8 cellular contexts compared by ENCODE assay signal in the genomic region with DNA sequence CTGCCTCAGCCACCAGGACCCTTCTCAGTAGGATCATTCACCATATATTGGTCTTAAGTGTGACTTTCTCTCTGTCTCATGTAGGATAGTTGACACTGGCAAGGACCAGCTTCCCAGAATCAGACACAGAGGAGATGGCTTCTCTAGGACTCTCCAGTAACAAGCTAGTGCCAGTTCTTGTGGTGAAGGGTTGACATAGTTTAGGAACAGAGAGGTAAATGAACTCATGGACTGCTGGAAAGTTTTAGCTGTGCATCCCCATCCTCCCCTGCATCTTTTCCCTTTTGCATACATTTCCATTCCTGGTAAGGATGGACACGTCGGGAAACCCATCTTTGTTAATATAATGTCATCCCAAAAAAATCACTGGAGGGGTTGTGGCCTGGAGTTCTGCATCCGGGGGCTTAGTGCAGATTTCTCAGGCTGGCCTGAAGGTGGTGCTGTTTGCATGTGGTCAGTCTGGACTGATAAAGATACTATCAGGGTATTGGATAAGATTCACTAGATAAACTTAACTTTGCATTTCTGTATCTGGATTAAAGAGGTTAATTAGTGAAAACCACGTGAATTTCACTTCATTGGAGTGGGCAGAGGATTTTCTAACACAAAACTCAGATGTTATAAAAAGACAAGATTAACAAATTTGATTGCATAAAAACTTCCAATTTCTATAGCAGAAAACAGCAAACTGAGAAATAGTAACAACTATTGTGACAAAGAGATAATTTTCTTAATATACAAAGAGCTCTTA.
DNase-seq lines count a peak whose midpoint lies in the region; ATAC-seq and TF ChIP-seq lines count a peak whose summit lies in the region.

No MANE protein-coding gene starts in this region.

- WGBS in prostate gland: 3% methylated on average over 4 of the region's 4 CpGs

- H3K4me1 ChIP-seq in Panc1 (ENCODE audit: control insufficient read depth, insufficient read depth, low read length) (no peaks in the 10 kb centered on the region), prostate gland (replicated peaks) (no peaks in the 10 kb centered on the region)

- no peaks in the 10 kb centered on the region for H3K9me3 ChIP-seq in Panc1 (ENCODE audit: control insufficient read depth, insufficient read depth, low read depth, low read length)
- no peaks in the 10 kb centered on the region for H3K9me3 ChIP-seq in prostate gland

- no peak overlapping the region for H3K27ac Mint-ChIP-seq in activated naive CD4-positive, alpha-beta T cell treated with anti-CD3 and anti-CD28 coated beads, Interleukin-2, amount 10 ng/mL, durations not matched to agents 7 days and 5 days

- CTCF ChIA-PET in Panc1 (lab: Charles Lee): interaction anchor here (0.6 to 2.2 kb wide), 3 partner anchors 142 to 892 kb away, joined by 4 to 9 read pairs (median 6); no protein-coding TSS in a partner anchor
- CTCF ChIA-PET in activated naive CD4-positive, alpha-beta T cell treated with anti-CD3 and anti-CD28 coated beads, Interleukin-2, amount 10 ng/mL, durations not matched to agents 7 days and 5 days (lab: Charles Lee): interaction anchor here (0.7 to 5.9 kb wide), 27 partner anchors 9 to 399 kb away, joined by 3 to 156 read pairs (median 4); partner anchors contain the start of gene CIB2

- DNase-seq in AG20443 (ENCODE audit: low spot score) (peak; percentile 80), GM19238 (ENCODE audit: insufficient read length, low spot score) (peak; percentile 40), Panc1 (ENCODE audit: low read depth, low spot score) (no peak), head of caudate nucleus (peak; percentile 36 to 87 (median 68)), prostate gland (ENCODE audit: low spot score) (no peak)
- peak; percentile 67 for DNase-seq in activated naive CD4-positive, alpha-beta T cell treated with anti-CD3 and anti-CD28 coated beads, Interleukin-2, amount 10 ng/mL, durations not matched to agents 7 days and 5 days

- H3K36me3 ChIP-seq in Panc1 (ENCODE audit: control insufficient read depth, insufficient read depth, low read length) (no peaks in the 10 kb centered on the region), prostate gland (no peaks in the 10 kb centered on the region)

- H3K27ac ChIP-seq in Panc1 (ENCODE audit: low read length) (no peak overlapping the region), prostate gland (no peak overlapping the region)

- no peaks in the 10 kb centered on the region for H3K9me3 Mint-ChIP-seq in activated naive CD4-positive, alpha-beta T cell treated with anti-CD3 and anti-CD28 coated beads, Interleukin-2, amount 10 ng/mL, durations not matched to agents 7 days and 5 days

- no peaks in the 10 kb centered on the region for H3K4me1 Mint-ChIP-seq in activated naive CD4-positive, alpha-beta T cell treated with anti-CD3 and anti-CD28 coated beads, Interleukin-2, amount 10 ng/mL, durations not matched to agents 7 days and 5 days

- no peak overlapping the region for H3K4me3 Mint-ChIP-seq in activated naive CD4-positive, alpha-beta T cell treated with anti-CD3 and anti-CD28 coated beads, Interleukin-2, amount 10 ng/mL, durations not matched to agents 7 days and 5 days

- no TSS peak for BruUV-seq in Panc1 (replicated peaks; lab: Mats Ljungman, UMichigan)

- H3K27me3 ChIP-seq in Panc1 (ENCODE audit: control insufficient read depth, insufficient read depth, low read length) (no peaks in the 10 kb centered on the region), prostate gland (replicated peaks; ENCODE audit: insufficient read depth) (no peaks in the 10 kb centered on the region)

- TF ChIP-seq POLR2A in prostate gland (IDR thresholded peaks at IDR 0.05): no peak

- H3K27me3 Mint-ChIP-seq in activated naive CD4-positive, alpha-beta T cell treated with anti-CD3 and anti-CD28 coated beads, Interleukin-2, amount 10 ng/mL, durations not matched to agents 7 days and 5 days: peaks cover 39% of the 10 kb centered on the region

- POLR2A ChIA-PET in Panc1 (lab: Charles Lee): no interaction called here

- peaks cover 2% of the 10 kb centered on the region for H3K36me3 Mint-ChIP-seq in activated naive CD4-positive, alpha-beta T cell treated with anti-CD3 and anti-CD28 coated beads, Interleukin-2, amount 10 ng/mL, durations not matched to agents 7 days and 5 days

- intact Hi-C loops in Panc1 (cut with micrococcal nuclease; ENCODE audit: unreplicated experiment) (loop anchor here (1.0 kb wide), 1 partner anchor 142 kb away; no protein-coding TSS in a partner anchor), head of caudate nucleus (cut with DNase I) (loop anchor here (2.0 kb wide), 1 partner anchor 142 kb away; no protein-coding TSS in a partner anchor), prostate gland (cut with DNase I) (loop anchor here (2.0 to 10.0 kb wide), 2 partner anchors 142 to 278 kb away; no protein-coding TSS in a partner anchor)

- peak; percentile 92 for TF ChIP-seq CTCF in Panc1 (IDR thresholded peaks at IDR 0.05)
- peak; percentile 60 to 87 (median 72) for TF ChIP-seq CTCF in prostate gland (IDR thresholded peaks at IDR 0.05)

- ATAC-seq in Panc1 (peak; percentile 95), HG03097 (IDR thresholded peaks at IDR 0.05; ENCODE audit: low FRiP score, unreplicated experiment) (no peak), GM18907 (IDR thresholded peaks at IDR 0.05; ENCODE audit: unreplicated experiment) (no peak)

- in situ Hi-C loops in Panc1 (cut with HindIII; ENCODE audit: low pct_unique_long_range_greater_than_20kb, low sequenced_read_pairs): no loop called here

- H3K4me3 ChIP-seq in Panc1 (ENCODE audit: low read depth in 2 of 2, low read length in 2 of 2) (no peak overlapping the region), prostate gland (no peak overlapping the region)

Comparison
In these comparisons a context has a peak if more than half of its experiments do, and no peak if none do; other contexts are left out.
1. DNase-seq: peak in AG20443 (single experiment), GM19238 (single experiment), activated naive CD4-positive, alpha-beta T cell treated with anti-CD3 and anti-CD28 coated beads, Interleukin-2, amount 10 ng/mL, durations not matched to agents 7 days and 5 days (single experiment) and head of caudate nucleus (42 of 42); none in Panc1 (single experiment) and prostate gland (single experiment).